ENCODE assay signal across 36 cellular contexts in the genomic region with DNA sequence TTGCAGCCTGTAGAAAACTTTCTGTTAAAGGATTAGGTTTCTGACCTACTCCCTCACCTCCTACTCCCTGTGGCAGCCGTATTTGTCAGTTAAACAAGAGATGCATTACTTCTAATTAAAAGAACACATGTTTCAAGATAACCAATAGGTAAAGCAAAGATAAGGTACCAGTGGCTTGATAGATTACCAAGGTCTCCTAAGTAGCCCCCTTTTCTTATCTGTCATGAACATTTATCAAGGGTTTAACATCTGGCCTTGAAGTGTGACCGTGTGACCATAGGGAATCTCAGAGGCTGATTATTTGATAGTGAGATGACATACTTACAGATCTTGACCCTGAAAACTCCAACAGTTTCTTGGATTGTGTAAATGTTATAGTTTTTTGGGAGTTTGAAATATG.
"Had no signal": no experiment of that assay in that cellular context is flagged by ENCODE, and none has a peak within 500 bp of the region (broad histone marks: within the 10 kb centered on the region; RNA-seq: fewer than 3 reads in every experiment).

No MANE protein-coding gene starts in this region.

- H3K4me3 Mint-ChIP-seq: activated B cell treated with CpG ODN at 0.5 μM for 24 hours; activated CD8-positive, alpha-beta memory T cell treated with anti-CD3 and anti-CD28 coated beads, Interleukin-2, amount 10 ng/mL, durations not matched to agents 7 days and 5 days; activated CD8-positive, alpha-beta T cell treated with anti-CD3 and anti-CD28 coated beads, Interleukin-2, amount 10 ng/mL, durations not matched to agents 7 days and 5 days; activated naive CD4-positive, alpha-beta T cell treated with anti-CD3 and anti-CD28 coated beads for 36 hours; activated naive CD4-positive, alpha-beta T cell treated with anti-CD3 and anti-CD28 coated beads, Interleukin-2, amount 50 U/mL, for 24 hours; activated naive CD8-positive, alpha-beta T cell treated with anti-CD3 and anti-CD28 coated beads for 36 hours; activated naive CD8-positive, alpha-beta T cell treated with anti-CD3 and anti-CD28 coated beads, Interleukin-2, amount 50 U/mL, for 24 hours; activated T-helper 1 cell treated with anti-CD3 and anti-CD28 coated beads, Interleukin-12 subunit alpha, Interleukin-12 subunit beta, Interleukin-2, Interleukin-4 antibody, amounts not matched to agents 30 ng/mL and 10 ng/mL and 1 ng/mL, durations not matched to agents 14 hours and 24 hours and 36 hours; effector memory CD8-positive, alpha-beta T cell; T-cell; T-helper 1 cell treated with Interleukin-12 subunit alpha and Interleukin-12 subunit beta and Interleukin-4 antibody, amounts not matched to agents 30 μg/mL and 1 μg/mL, for 36 hours; T-helper 2 cell treated with Interferon-gamma antibody and Interleukin-4, amounts not matched to agents 5 μg/mL and 100 μg/mL, for 36 hours had no signal

- H3K36me3 ChIP-seq: adrenal gland, WERI-Rb-1 had no signal

- H3K27ac Mint-ChIP-seq: activated B cell treated with CpG ODN at 0.5 μM for 24 hours; activated CD8-positive, alpha-beta memory T cell treated with anti-CD3 and anti-CD28 coated beads, Interleukin-2, amount 10 ng/mL, durations not matched to agents 7 days and 5 days; activated CD8-positive, alpha-beta T cell treated with anti-CD3 and anti-CD28 coated beads, Interleukin-2, amount 10 ng/mL, durations not matched to agents 7 days and 5 days; activated naive CD4-positive, alpha-beta T cell treated with anti-CD3 and anti-CD28 coated beads for 36 hours; activated naive CD4-positive, alpha-beta T cell treated with anti-CD3 and anti-CD28 coated beads, Interleukin-2, amount 50 U/mL, for 24 hours; activated naive CD8-positive, alpha-beta T cell treated with anti-CD3 and anti-CD28 coated beads for 36 hours; activated naive CD8-positive, alpha-beta T cell treated with anti-CD3 and anti-CD28 coated beads, Interleukin-2, amount 50 U/mL, for 24 hours; activated T-helper 1 cell treated with anti-CD3 and anti-CD28 coated beads, Interleukin-12 subunit alpha, Interleukin-12 subunit beta, Interleukin-2, Interleukin-4 antibody, amounts not matched to agents 30 ng/mL and 10 ng/mL and 1 ng/mL, durations not matched to agents 14 hours and 24 hours and 36 hours; activated T-helper 2 cell treated with anti-CD3 and anti-CD28 coated beads, Interferon-gamma antibody, Interleukin-2, Interleukin-4, amounts not matched to agents 10 μg/mL and 5 μg/mL and 100 μg/mL, durations not matched to agents 14 hours and 24 hours and 36 hours; effector memory CD8-positive, alpha-beta T cell; T-cell; T-helper 1 cell treated with Interleukin-12 subunit alpha and Interleukin-12 subunit beta and Interleukin-4 antibody, amounts not matched to agents 30 μg/mL and 1 μg/mL, for 36 hours; T-helper 2 cell treated with Interferon-gamma antibody and Interleukin-4, amounts not matched to agents 5 μg/mL and 100 μg/mL, for 36 hours had no signal

- H3K9me3 Mint-ChIP-seq: activated naive CD4-positive, alpha-beta T cell treated with anti-CD3 and anti-CD28 coated beads, Interleukin-2, amount 50 U/mL, for 24 hours; activated naive CD8-positive, alpha-beta T cell treated with anti-CD3 and anti-CD28 coated beads for 36 hours; activated naive CD8-positive, alpha-beta T cell treated with anti-CD3 and anti-CD28 coated beads, Interleukin-2, amount 50 U/mL, for 24 hours; activated T-helper 1 cell treated with anti-CD3 and anti-CD28 coated beads, Interleukin-12 subunit alpha, Interleukin-12 subunit beta, Interleukin-2, Interleukin-4 antibody, amounts not matched to agents 30 ng/mL and 10 ng/mL and 1 ng/mL, durations not matched to agents 14 hours and 24 hours and 36 hours; effector memory CD8-positive, alpha-beta T cell; T-helper 1 cell treated with Interleukin-12 subunit alpha and Interleukin-12 subunit beta and Interleukin-4 antibody, amounts not matched to agents 30 μg/mL and 1 μg/mL, for 36 hours had no signal

- H3K27me3 ChIP-seq: adrenal gland, body of pancreas had no signal

- H3K4me1 Mint-ChIP-seq: activated B cell treated with CpG ODN at 0.5 μM for 24 hours; activated CD8-positive, alpha-beta memory T cell treated with anti-CD3 and anti-CD28 coated beads, Interleukin-2, amount 10 ng/mL, durations not matched to agents 7 days and 5 days; activated naive CD4-positive, alpha-beta T cell treated with anti-CD3 and anti-CD28 coated beads, Interleukin-2, amount 50 U/mL, for 24 hours; activated naive CD8-positive, alpha-beta T cell treated with anti-CD3 and anti-CD28 coated beads for 36 hours; activated naive CD8-positive, alpha-beta T cell treated with anti-CD3 and anti-CD28 coated beads, Interleukin-2, amount 50 U/mL, for 24 hours; T-cell had no signal

- H3K9me3 ChIP-seq: adrenal gland, body of pancreas had no signal

- H3K27ac ChIP-seq: adrenal gland, body of pancreas, epithelial cell of prostate, WERI-Rb-1 had no signal

- ATAC-seq: activated CD4-positive, CD25-positive, alpha-beta regulatory T cell treated with anti-CD3 and anti-CD28 coated beads, Interleukin-2, amount 50 U/mL, for 24 hours; activated CD8-positive, alpha-beta memory T cell treated with anti-CD3 and anti-CD28 coated beads, Interleukin-2, amount 10 ng/mL, durations not matched to agents 7 days and 5 days; activated CD8-positive, alpha-beta T cell treated with anti-CD3 and anti-CD28 coated beads, Interleukin-2, amount 10 ng/mL, durations not matched to agents 7 days and 5 days; activated naive CD8-positive, alpha-beta T cell treated with anti-CD3 and anti-CD28 coated beads, Interleukin-2, amount 50 U/mL, for 24 hours; body of pancreas; effector memory CD8-positive, alpha-beta T cell; esophagus mucosa; T-cell had no signal

- H3K27me3 Mint-ChIP-seq: activated B cell treated with CpG ODN at 0.5 μM for 24 hours; activated CD8-positive, alpha-beta memory T cell treated with anti-CD3 and anti-CD28 coated beads, Interleukin-2, amount 10 ng/mL, durations not matched to agents 7 days and 5 days; activated naive CD4-positive, alpha-beta T cell treated with anti-CD3 and anti-CD28 coated beads, Interleukin-2, amount 50 U/mL, for 24 hours; activated naive CD8-positive, alpha-beta T cell treated with anti-CD3 and anti-CD28 coated beads for 36 hours; activated naive CD8-positive, alpha-beta T cell treated with anti-CD3 and anti-CD28 coated beads, Interleukin-2, amount 50 U/mL, for 24 hours; effector memory CD8-positive, alpha-beta T cell; T-cell had no signal

- H3K36me3 Mint-ChIP-seq: activated CD8-positive, alpha-beta memory T cell treated with anti-CD3 and anti-CD28 coated beads, Interleukin-2, amount 10 ng/mL, durations not matched to agents 7 days and 5 days; activated naive CD4-positive, alpha-beta T cell treated with anti-CD3 and anti-CD28 coated beads, Interleukin-2, amount 50 U/mL, for 24 hours; activated naive CD8-positive, alpha-beta T cell treated with anti-CD3 and anti-CD28 coated beads for 36 hours; T-cell had no signal

- H3K4me3 ChIP-seq: adrenal gland, body of pancreas had no signal

- DNase-seq: activated B cell treated with CpG ODN at 0.5 μM for 24 hours; activated CD4-positive, alpha-beta T cell treated with anti-CD3 and anti-CD28 coated beads for 48 hours; activated CD4-positive, alpha-beta T cell treated with anti-CD3 and anti-CD28 coated beads, Interleukin-2, amount 50 U/mL, for 1 hour; activated CD4-positive, alpha-beta T cell treated with anti-CD3 and anti-CD28 coated beads, Interleukin-2, amount 50 U/mL, for 48 hours; activated CD8-positive, alpha-beta memory T cell treated with anti-CD3 and anti-CD28 coated beads, Interleukin-2, amount 10 ng/mL, durations not matched to agents 7 days and 5 days; activated CD8-positive, alpha-beta memory T cell treated with anti-CD3 and anti-CD28 coated beads, Interleukin-2, amount 50 U/mL, for 4 hours; activated CD8-positive, alpha-beta T cell treated with anti-CD3 and anti-CD28 coated beads, Interleukin-2, amount 10 ng/mL, durations not matched to agents 7 days and 5 days; activated effector memory CD4-positive, alpha-beta T cell treated with anti-CD3 and anti-CD28 coated beads, Interleukin-2, amount 50 U/mL, for 16 hours; activated naive CD4-positive, alpha-beta T cell treated with anti-CD3 and anti-CD28 coated beads for 36 hours; activated naive CD8-positive, alpha-beta T cell treated with anti-CD3 and anti-CD28 coated beads for 36 hours; activated naive CD8-positive, alpha-beta T cell treated with anti-CD3 and anti-CD28 coated beads, Interleukin-2, amount 50 U/mL, for 24 hours; activated T-cell treated with anti-CD3 and anti-CD28 coated beads, Interleukin-2, amount 50 U/mL, for 1 hour; activated T-cell treated with anti-CD3 and anti-CD28 coated beads, Interleukin-2, amount 50 U/mL, for 48 hours; adrenal gland; amygdala; aorta; body of pancreas; caudate nucleus; cortex of kidney; dermis blood vessel endothelial cell; effector CD4-positive, alpha-beta T cell; effector memory CD8-positive, alpha-beta T cell; foreskin fibroblast; glutamatergic neuron; SW 1271; T-cell; T1000; WERI-Rb-1 had no signal

- H3K4me1 ChIP-seq: adrenal gland, body of pancreas had no signal
